Comparison of ENCODE assay signal across 21 cellular contexts in the genomic region with DNA sequence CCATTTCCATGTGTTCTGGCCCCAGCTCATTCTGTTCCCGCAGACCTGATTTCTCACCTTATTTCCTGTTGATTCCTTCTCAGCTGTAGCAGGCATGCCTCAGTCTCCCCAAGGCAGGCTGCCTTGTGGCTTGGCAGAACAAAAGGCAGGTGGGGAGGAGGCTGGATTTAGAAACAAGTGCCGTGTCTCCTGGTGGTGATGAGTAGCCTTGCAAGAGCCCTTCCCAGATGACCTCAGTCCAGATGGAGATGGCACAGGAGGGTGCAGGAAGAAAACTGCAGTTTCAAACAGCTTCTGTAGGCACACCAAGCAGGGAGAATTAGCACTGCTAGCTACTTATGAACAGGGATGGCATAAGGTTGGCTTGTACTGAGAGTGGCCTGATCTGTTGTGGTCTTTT.
DNase-seq lines count a peak whose midpoint lies in the region; ATAC-seq and TF ChIP-seq lines count a peak whose summit lies in the region.
"Had no signal": no experiment of that assay in that cellular context is flagged by ENCODE, and none has a peak within 500 bp of the region (broad histone marks: within the 10 kb centered on the region; RNA-seq: fewer than 3 reads in every experiment).

No MANE protein-coding gene starts in this region.

- in situ Hi-C loops in G401 (cut with HindIII; ENCODE audit: low sequenced_read_pairs), result no loop called here
- in situ Hi-C loops in GM13977 (cut with MboI; ENCODE audit: low pct_unique_long_range_greater_than_20kb, low sequenced_read_pairs, unreplicated experiment), result no loop called here

- peaks cover 14% of the 10 kb centered on the region for H3K4me1 Mint-ChIP-seq in endodermal cell
- H3K4me1 Mint-ChIP-seq in Calu3 (ENCODE audit: low read depth, unreplicated experiment), result no peaks in the 10 kb centered on the region

- peak; percentile 25; the same call in 1 of the 2 replicates for TF ChIP-seq CTCF in WERI-Rb-1 (IDR thresholded peaks at IDR 0.05; ENCODE audit: low read depth, low read length)
- peak; percentile 70 for TF ChIP-seq CTCF in endodermal cell (conservative IDR thresholded peaks at IDR 0.05)
- no peak for TF ChIP-seq CTCF in mucosa of descending colon (IDR thresholded peaks at IDR 0.05)
- no peak for TF ChIP-seq CTCF in Calu3 (IDR thresholded peaks at IDR 0.05; ENCODE audit: unreplicated experiment)
- TF ChIP-seq CTCF in GM13977 (IDR thresholded peaks at IDR 0.05; ENCODE audit: extremely low read depth, insufficient read depth, missing control alignments), result no peak

- H3K9me3 ChIP-seq in WERI-Rb-1 (ENCODE audit: severe bottlenecking) (no peaks in the 10 kb centered on the region), endodermal cell (ENCODE audit: control insufficient read depth, low read length) (peaks cover 7% of the 10 kb centered on the region), mucosa of descending colon (no peaks in the 10 kb centered on the region)
- H3K9me3 ChIP-seq: Caco-2, Peyer's patch had no signal

- H3K4me3 ChIP-seq in WERI-Rb-1 (ENCODE audit: low read depth, low read length), result no peak overlapping the region
- H3K4me3 ChIP-seq in endodermal cell (ENCODE audit: low read length), result no peak overlapping the region
- H3K4me3 ChIP-seq in mucosa of descending colon, result no peak overlapping the region
- H3K4me3 ChIP-seq: BLaER1, GM12878, GM23248, Peyer's patch had no signal

- H3K9me3 Mint-ChIP-seq in endodermal cell (peaks cover 1% of the 10 kb centered on the region), Calu3 (ENCODE audit: low read depth, unreplicated experiment) (peaks cover 3% of the 10 kb centered on the region)

- H3K27ac ChIP-seq in WERI-Rb-1 (no peak overlapping the region), endodermal cell (ENCODE audit: low read depth, low read length) (no peak overlapping the region)
- H3K27ac ChIP-seq: BLaER1, GM23248, Peyer's patch had no signal

- H3K36me3 ChIP-seq in WERI-Rb-1 (no peaks in the 10 kb centered on the region), endodermal cell (ENCODE audit: control insufficient read depth, insufficient read depth, low read length) (no peaks in the 10 kb centered on the region), mucosa of descending colon (ENCODE audit: low read depth) (no peaks in the 10 kb centered on the region)
- H3K36me3 ChIP-seq: Peyer's patch had no signal

- H3K27me3 ChIP-seq in WERI-Rb-1 (ENCODE audit: insufficient read depth, low read depth, severe bottlenecking), result no peaks in the 10 kb centered on the region
- peaks cover 16% of the 10 kb centered on the region for H3K27me3 ChIP-seq in endodermal cell (ENCODE audit: control insufficient read depth, insufficient read depth, low read length, poor library complexity, severe bottlenecking)
- H3K27me3 ChIP-seq: BLaER1, Peyer's patch had no signal

- WGBS in endodermal cell (ENCODE audit: insufficient coverage in 1 of 2, insufficient read length in 1 of 2), 2 experiments, result 67 to 93% methylated on average over 1 to 2 of the region's 2 CpGs

- H3K36me3 Mint-ChIP-seq in endodermal cell (ENCODE audit: low read depth) (peaks cover 2% of the 10 kb centered on the region), Calu3 (ENCODE audit: insufficient read depth, unreplicated experiment) (no peaks in the 10 kb centered on the region)

- no peak overlapping the region for H3K27ac Mint-ChIP-seq in endodermal cell
- no peak overlapping the region for H3K27ac Mint-ChIP-seq in Calu3 (ENCODE audit: unreplicated experiment)
- H3K27ac Mint-ChIP-seq: CD4-positive, alpha-beta T cell had no signal

- H3K9ac ChIP-seq in endodermal cell (ENCODE audit: extremely low read depth, low read length, poor library complexity, severe bottlenecking), result no peak overlapping the region
- H3K9ac ChIP-seq: BLaER1, GM23248 had no signal

- H3K4me1 ChIP-seq in endodermal cell (ENCODE audit: control insufficient read depth, insufficient read depth, low read length), result no peaks in the 10 kb centered on the region
- H3K4me1 ChIP-seq in mucosa of descending colon (ENCODE audit: low read depth), result peaks cover 6% of the 10 kb centered on the region
- H3K4me1 ChIP-seq: Caco-2, Peyer's patch had no signal

- peak; percentile 82 for DNase-seq in G401 (ENCODE audit: low spot score)
- no peak for DNase-seq in WERI-Rb-1
- peak; percentile 68 for DNase-seq in endodermal cell
- no peak for DNase-seq in mucosa of descending colon
- DNase-seq in Calu3, result no peak
- DNase-seq in activated CD4-positive, alpha-beta T cell treated with anti-CD3 and anti-CD28 coated beads, Interleukin-2, amount 50 U/mL, for 1 hour, result no peak
- no peak for DNase-seq in GM13977 (ENCODE audit: low spot score)
- DNase-seq: Caco-2; CD4-positive, alpha-beta T cell; DMS53; GM23248; Kasumi-1; NCI-H1694; NCI-H2081; NCI-H2171; NCI-H524 treated with DMSO at 0.1 percent for 48 hours; NCI-H82; Peyer's patch had no signal

- no TSS peak for BruUV-seq in Calu3 (replicated peaks; lab: Mats Ljungman, UMichigan)

- ATAC-seq in mucosa of descending colon (peak; percentile 33), GM19455 (IDR thresholded peaks at IDR 0.05; ENCODE audit: unreplicated experiment) (no peak)
- ATAC-seq: GM12878 had no signal

- H3K4me3 Mint-ChIP-seq in endodermal cell, result no peak overlapping the region
- H3K4me3 Mint-ChIP-seq in Calu3 (ENCODE audit: low read depth, unreplicated experiment), result no peak overlapping the region
- H3K4me3 Mint-ChIP-seq: CD4-positive, alpha-beta T cell had no signal

- peaks cover 34% of the 10 kb centered on the region for H3K27me3 Mint-ChIP-seq in endodermal cell (ENCODE audit: insufficient read depth)
- H3K27me3 Mint-ChIP-seq in Calu3 (ENCODE audit: unreplicated experiment), result no peaks in the 10 kb centered on the region
- H3K27me3 Mint-ChIP-seq: CD4-positive, alpha-beta T cell had no signal

- intact Hi-C loops in mucosa of descending colon (cut with DNase I, micrococcal nuclease), result no loop called here
- intact Hi-C loops in Calu3 (cut with micrococcal nuclease; ENCODE audit: unreplicated experiment), result no loop called here

- CTCF ChIA-PET in Calu3 (lab: Charles Lee), result no interaction called here

Comparison
In these comparisons a context has a peak if more than half of its experiments do, and no peak if none do; other contexts are left out.
1. DNase-seq: peak in G401 (single experiment) and endodermal cell (single experiment); none in WERI-Rb-1 (single experiment), mucosa of descending colon (0 of 3), Calu3 (single experiment), activated CD4-positive, alpha-beta T cell treated with anti-CD3 and anti-CD28 coated beads, Interleukin-2, amount 50 U/mL, for 1 hour (single experiment) and GM13977 (single experiment).
2. CTCF ChIP-seq: peak in WERI-Rb-1 (single experiment) and endodermal cell (single experiment); none in mucosa of descending colon (single experiment), Calu3 (single experiment) and GM13977 (single experiment).